ENCODE assay signal across 22 cellular contexts in genomic region chr5:149036168-149036567, GRCh38. TPM values are rescaled to one million over a fixed set of nuclear protein-coding genes. Genes with fewer than 3 reads are reported as not detected.
DNase-seq lines count a peak whose midpoint lies in the region; ATAC-seq and TF ChIP-seq lines count a peak whose summit lies in the region.
"Had no signal": no experiment of that assay in that cellular context is flagged by ENCODE, and none has a peak within 500 bp of the region (broad histone marks: within the 10 kb centered on the region; RNA-seq: fewer than 3 reads in every experiment).

No MANE protein-coding gene starts in this region.

- peaks cover 22% of the 10 kb centered on the region for H3K4me1 Mint-ChIP-seq in stimulated activated naive CD8-positive, alpha-beta T cell treated with anti-CD3 and anti-CD28 coated beads, Interleukin-15, amount 100 ng/mL, for 72 hours

- DNase-seq in NK-92 treated with Interleukin-12 subunit alpha and Interleukin-12 subunit beta, amount 100 ng/mL, for 24 hours (lab: John Stamatoyannopoulos, UW), result peak; percentile 14
- DNase-seq in NK-92 (lab: John Stamatoyannopoulos, UW; ENCODE audit: unreplicated experiment) (no peak), mucosa of descending colon (no peak), epidermal melanocyte (ENCODE audit: insufficient read length, low spot score) (no peak), NAMALWA (ENCODE audit: low spot score) (no peak)
- DNase-seq in stimulated activated naive CD8-positive, alpha-beta T cell treated with anti-CD3 and anti-CD28 coated beads, Interleukin-15, amount 100 ng/mL, for 72 hours, result peak in 1 of 2 donors; percentile 22
- DNase-seq in stimulated activated naive CD8-positive, alpha-beta T cell treated with anti-CD3 and anti-CD28 coated beads, Interleukin-15, Interleukin-2, amounts not matched to agents 100 U/mL and 50 U/mL, for 24 hours, result no peak
- DNase-seq: ACHN; CD4-positive, alpha-beta T cell; COR-L47; DMS79 treated with DMSO at 0.1 percent for 48 hours; Karpas-422; NCI-H1417; NCI-H187; NCI-H2107; NCI-H2227 treated with DMSO at 0.1 percent for 48 hours; NCI-H510A treated with DMSO at 0.1 percent for 48 hours; NCI-H748 treated with DMSO at 0.1 percent for 48 hours; Right ventricle myocardium superior had no signal

- no peaks in the 10 kb centered on the region for H3K4me1 ChIP-seq in mucosa of descending colon (ENCODE audit: low read depth)

- no peak overlapping the region for H3K4me3 Mint-ChIP-seq in stimulated activated naive CD8-positive, alpha-beta T cell treated with anti-CD3 and anti-CD28 coated beads, Interleukin-15, amount 100 ng/mL, for 72 hours
- H3K4me3 Mint-ChIP-seq: CD4-positive, alpha-beta T cell had no signal

- no peaks in the 10 kb centered on the region for H3K36me3 ChIP-seq in mucosa of descending colon (ENCODE audit: low read depth)
- H3K36me3 ChIP-seq: BLaER1 had no signal

- H3K27me3 Mint-ChIP-seq in stimulated activated naive CD8-positive, alpha-beta T cell treated with anti-CD3 and anti-CD28 coated beads, Interleukin-15, amount 100 ng/mL, for 72 hours, result peaks cover 19% of the 10 kb centered on the region

- H3K9me3 Mint-ChIP-seq in stimulated activated naive CD8-positive, alpha-beta T cell treated with anti-CD3 and anti-CD28 coated beads, Interleukin-15, amount 100 ng/mL, for 72 hours, result no peaks in the 10 kb centered on the region
- H3K9me3 Mint-ChIP-seq: CD4-positive, alpha-beta T cell had no signal

- no peaks in the 10 kb centered on the region for H3K9me3 ChIP-seq in mucosa of descending colon
- H3K9me3 ChIP-seq: BLaER1 had no signal

- intact Hi-C loops in mucosa of descending colon (cut with DNase I, micrococcal nuclease), result loop anchor here (5.0 to 10.0 kb wide), 2 partner anchors 301 to 594 kb away; no protein-coding TSS in a partner anchor

- TF ChIP-seq CTCF in mucosa of descending colon (IDR thresholded peaks at IDR 0.05), result no peak

- peak; percentile 38 for ATAC-seq in stimulated activated naive CD8-positive, alpha-beta T cell treated with anti-CD3 and anti-CD28 coated beads, Interleukin-15, amount 100 ng/mL, for 72 hours
- ATAC-seq in stimulated activated naive CD8-positive, alpha-beta T cell treated with anti-CD3 and anti-CD28 coated beads, Interleukin-15, Interleukin-2, amounts not matched to agents 100 U/mL and 50 U/mL, for 24 hours, result no peak
- peak; percentile 23 for ATAC-seq in mucosa of descending colon
- ATAC-seq in GM19351 (IDR thresholded peaks at IDR 0.05; ENCODE audit: unreplicated experiment), result no peak

- no peak overlapping the region for H3K4me3 ChIP-seq in mucosa of descending colon
- H3K4me3 ChIP-seq: BLaER1 had no signal

- H3K27ac Mint-ChIP-seq in stimulated activated naive CD8-positive, alpha-beta T cell treated with anti-CD3 and anti-CD28 coated beads, Interleukin-15, amount 100 ng/mL, for 72 hours, result no peak overlapping the region
- H3K27ac Mint-ChIP-seq: CD4-positive, alpha-beta T cell had no signal

RNA-seq across cellular contexts. Expression of gene SH3TC2, which starts 26.7 kb away (rescaled TPM):
- total RNA-seq in mucosa of descending colon, result 1 to 10 TPM; 1.3 to 3.9 (median 2.2) TPM
- total RNA-seq: CD4-positive, alpha-beta T cell; OCI-LY7 had no signal

Comparison
In these comparisons a context has a peak if more than half of its experiments do, and no peak if none do; other contexts are left out.
1. ATAC-seq: peak in stimulated activated naive CD8-positive, alpha-beta T cell treated with anti-CD3 and anti-CD28 coated beads, Interleukin-15, amount 100 ng/mL, for 72 hours (single experiment) and mucosa of descending colon (single experiment); none in stimulated activated naive CD8-positive, alpha-beta T cell treated with anti-CD3 and anti-CD28 coated beads, Interleukin-15, Interleukin-2, amounts not matched to agents 100 U/mL and 50 U/mL, for 24 hours (single experiment) and GM19351 (single experiment).